8 cellular contexts compared by ENCODE assay signal in the genomic region with DNA sequence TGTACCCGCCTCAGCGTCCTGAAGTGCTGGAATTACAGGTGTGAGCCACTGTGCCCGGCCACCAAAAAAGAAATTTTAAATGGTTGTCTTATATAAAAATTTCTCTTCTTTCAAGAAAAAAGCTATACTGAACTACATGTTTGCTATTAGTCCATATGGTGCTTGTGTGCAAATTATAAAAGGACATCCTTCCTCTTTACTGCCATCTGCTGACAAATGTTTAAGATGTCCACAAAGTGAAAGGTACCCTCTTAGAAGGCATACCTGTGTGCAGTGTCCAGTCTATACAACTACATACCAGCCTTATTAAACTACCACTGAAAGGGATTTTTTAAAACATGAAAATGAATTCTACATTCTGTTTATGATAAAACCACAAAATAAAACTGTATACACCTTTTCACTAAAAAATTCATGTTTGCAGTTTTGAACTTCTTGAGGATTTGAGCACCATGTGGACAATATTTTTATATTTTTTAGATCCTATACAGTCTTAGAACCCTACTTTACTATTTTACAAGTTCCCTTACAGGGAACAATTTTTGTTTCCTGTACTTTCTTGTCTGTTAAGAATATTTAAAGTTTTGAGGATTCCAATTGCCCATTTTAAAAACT. TPM values are rescaled to one million over a fixed set of nuclear protein-coding genes. Genes with fewer than 3 reads are reported as not detected.
DNase-seq lines count a peak whose midpoint lies in the region; ATAC-seq and TF ChIP-seq lines count a peak whose summit lies in the region.

No MANE protein-coding gene starts in this region.

- no peak overlapping the region for H3K4me3 Mint-ChIP-seq in activated CD4-positive, alpha-beta T cell treated with anti-CD3 and anti-CD28 coated beads, Interleukin-2, amount 10 ng/mL, durations not matched to agents 24 days and 14 days
- no peak overlapping the region for H3K4me3 Mint-ChIP-seq in activated CD8-positive, alpha-beta T cell treated with anti-CD3 and anti-CD28 coated beads for 36 hours

- peak; percentile 59 for DNase-seq in activated CD4-positive, alpha-beta T cell treated with anti-CD3 and anti-CD28 coated beads, Interleukin-2, amount 10 ng/mL, durations not matched to agents 24 days and 14 days
- no peak for DNase-seq in activated CD4-positive, alpha-beta T cell treated with anti-CD3 and anti-CD28 coated beads, Interleukin-2, amount 50 U/mL, for 1 hour
- DNase-seq in NCI-H1105 (lab: John Stamatoyannopoulos, UW), result peak; percentile 35
- DNase-seq in activated CD8-positive, alpha-beta T cell treated with anti-CD3 and anti-CD28 coated beads for 36 hours, result no peak
- no peak for DNase-seq in left colon
- DNase-seq in activated effector memory CD4-positive, alpha-beta T cell treated with anti-CD3 and anti-CD28 coated beads, Interleukin-2, amount 50 U/mL, for 16 hours, result no peak

- CTCF ChIA-PET in activated CD8-positive, alpha-beta T cell treated with anti-CD3 and anti-CD28 coated beads for 36 hours (lab: Charles Lee), result no interaction called here

- intact Hi-C loops in activated CD4-positive, alpha-beta T cell treated with anti-CD3 and anti-CD28 coated beads, Interleukin-2, amount 10 ng/mL, durations not matched to agents 24 days and 14 days (cut with micrococcal nuclease), result loop anchor here (1.0 kb wide), 1 partner anchor 255 kb away; no protein-coding TSS in a partner anchor
- intact Hi-C loops in activated CD8-positive, alpha-beta T cell treated with anti-CD3 and anti-CD28 coated beads for 36 hours (cut with micrococcal nuclease), result no loop called here
- intact Hi-C loops in left colon (cut with DNase I, micrococcal nuclease), result no loop called here

- peaks cover 6% of the 10 kb centered on the region for H3K4me1 Mint-ChIP-seq in activated CD4-positive, alpha-beta T cell treated with anti-CD3 and anti-CD28 coated beads, Interleukin-2, amount 10 ng/mL, durations not matched to agents 24 days and 14 days
- H3K4me1 Mint-ChIP-seq in activated CD8-positive, alpha-beta T cell treated with anti-CD3 and anti-CD28 coated beads for 36 hours (ENCODE audit: low read depth), result peaks cover 8% of the 10 kb centered on the region

- no peaks in the 10 kb centered on the region for H3K9me3 Mint-ChIP-seq in activated CD4-positive, alpha-beta T cell treated with anti-CD3 and anti-CD28 coated beads, Interleukin-2, amount 10 ng/mL, durations not matched to agents 24 days and 14 days
- H3K9me3 Mint-ChIP-seq in activated CD8-positive, alpha-beta T cell treated with anti-CD3 and anti-CD28 coated beads for 36 hours, result no peaks in the 10 kb centered on the region

- no peak overlapping the region for H3K27ac Mint-ChIP-seq in activated CD4-positive, alpha-beta T cell treated with anti-CD3 and anti-CD28 coated beads, Interleukin-2, amount 10 ng/mL, durations not matched to agents 24 days and 14 days
- no peak overlapping the region for H3K27ac Mint-ChIP-seq in activated CD8-positive, alpha-beta T cell treated with anti-CD3 and anti-CD28 coated beads for 36 hours

- peaks cover 33% of the 10 kb centered on the region for H3K36me3 Mint-ChIP-seq in activated CD4-positive, alpha-beta T cell treated with anti-CD3 and anti-CD28 coated beads, Interleukin-2, amount 10 ng/mL, durations not matched to agents 24 days and 14 days (ENCODE audit: low read depth)
- H3K36me3 Mint-ChIP-seq in activated CD8-positive, alpha-beta T cell treated with anti-CD3 and anti-CD28 coated beads for 36 hours (ENCODE audit: low read depth), result peaks cover 23% of the 10 kb centered on the region

- H3K27me3 Mint-ChIP-seq in activated CD4-positive, alpha-beta T cell treated with anti-CD3 and anti-CD28 coated beads, Interleukin-2, amount 10 ng/mL, durations not matched to agents 24 days and 14 days, result no peaks in the 10 kb centered on the region
- no peaks in the 10 kb centered on the region for H3K27me3 Mint-ChIP-seq in activated CD8-positive, alpha-beta T cell treated with anti-CD3 and anti-CD28 coated beads for 36 hours

- no peak for TF ChIP-seq CTCF in activated CD8-positive, alpha-beta T cell treated with anti-CD3 and anti-CD28 coated beads for 36 hours (IDR thresholded peaks at IDR 0.05)

- POLR2A ChIA-PET in activated CD8-positive, alpha-beta T cell treated with anti-CD3 and anti-CD28 coated beads for 36 hours (lab: Charles Lee), result no interaction called here

- peak; percentile 61 for ATAC-seq in activated CD8-positive, alpha-beta T cell treated with anti-CD3 and anti-CD28 coated beads for 36 hours
- ATAC-seq in left colon (peak; percentile 58), GM21526 (IDR thresholded peaks at IDR 0.05; ENCODE audit: low FRiP score, unreplicated experiment) (no peak), GM18858 (IDR thresholded peaks at IDR 0.05; ENCODE audit: unreplicated experiment) (no peak)

RNA-seq across cellular contexts. Expression of a gene that starts 32.8 kb away (rescaled TPM):
- not detected in 2 replicates for total RNA-seq in activated CD4-positive, alpha-beta T cell treated with anti-CD3 and anti-CD28 coated beads, Interleukin-2, amount 10 ng/mL, durations not matched to agents 24 days and 14 days
- total RNA-seq in activated CD8-positive, alpha-beta T cell treated with anti-CD3 and anti-CD28 coated beads for 36 hours, result not detected
- under 1 TPM; 0.73 to 0.79 TPM for total RNA-seq in left colon

Comparison
In these comparisons a context has a peak if more than half of its experiments do, and no peak if none do; other contexts are left out.
1. DNase-seq: peak in activated CD4-positive, alpha-beta T cell treated with anti-CD3 and anti-CD28 coated beads, Interleukin-2, amount 10 ng/mL, durations not matched to agents 24 days and 14 days (single experiment) and NCI-H1105 (single experiment); none in activated CD4-positive, alpha-beta T cell treated with anti-CD3 and anti-CD28 coated beads, Interleukin-2, amount 50 U/mL, for 1 hour (single experiment), activated CD8-positive, alpha-beta T cell treated with anti-CD3 and anti-CD28 coated beads for 36 hours (single experiment), left colon (0 of 2) and activated effector memory CD4-positive, alpha-beta T cell treated with anti-CD3 and anti-CD28 coated beads, Interleukin-2, amount 50 U/mL, for 16 hours (single experiment).
2. ATAC-seq: peak in activated CD8-positive, alpha-beta T cell treated with anti-CD3 and anti-CD28 coated beads for 36 hours (single experiment) and left colon (single experiment); none in GM21526 (single experiment) and GM18858 (single experiment).